ENCODE assay signal across 18 cellular contexts in the genomic region with DNA sequence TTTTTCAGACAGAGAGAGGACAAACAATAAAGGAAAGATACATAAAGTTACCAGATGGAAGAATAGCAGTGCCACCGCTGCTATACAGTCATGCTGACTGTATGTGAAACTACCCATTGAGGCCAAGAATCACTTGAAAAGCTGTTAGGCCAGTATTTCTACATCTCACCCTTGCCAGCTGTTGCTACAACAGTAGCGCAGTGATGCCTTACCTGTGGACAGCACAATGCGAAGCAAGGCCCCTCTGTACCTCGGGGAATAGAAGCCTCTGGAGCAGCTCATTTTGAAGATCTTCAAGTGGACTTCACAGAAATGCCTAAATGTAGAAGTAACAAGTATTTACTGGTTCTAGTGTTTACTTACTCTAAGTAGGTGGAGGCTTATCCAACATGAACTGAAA. TPM values are rescaled to one million over a fixed set of nuclear protein-coding genes. Genes with fewer than 3 reads are reported as not detected.
"Had no signal": no experiment of that assay in that cellular context is flagged by ENCODE, and none has a peak within 500 bp of the region (broad histone marks: within the 10 kb centered on the region; RNA-seq: fewer than 3 reads in every experiment).

No MANE protein-coding gene starts in this region.

RNA-seq across cellular contexts. Expression of gene AMY1B, which starts 4.7 kb away (rescaled TPM):
- total RNA-seq: activated CD4-positive, alpha-beta memory T cell treated with anti-CD3 and anti-CD28 coated beads, Interleukin-2, amount 10 ng/mL, durations not matched to agents 7 days and 5 days; activated CD4-positive, alpha-beta T cell treated with anti-CD3 and anti-CD28 coated beads for 36 hours; activated CD4-positive, alpha-beta T cell treated with anti-CD3 and anti-CD28 coated beads, Interleukin-2, amount 10 ng/mL, durations not matched to agents 7 days and 5 days; activated CD8-positive, alpha-beta memory T cell treated with anti-CD3 and anti-CD28 coated beads, Interleukin-2, amount 10 ng/mL, durations not matched to agents 7 days and 5 days; activated CD8-positive, alpha-beta T cell treated with anti-CD3 and anti-CD28 coated beads, Interleukin-2, amount 10 ng/mL, durations not matched to agents 7 days and 5 days; activated naive CD8-positive, alpha-beta T cell treated with anti-CD3 and anti-CD28 coated beads, Interleukin-2, amount 10 ng/mL, durations not matched to agents 7 days and 5 days; activated T-helper 2 cell treated with anti-CD3 and anti-CD28 coated beads, Interferon-gamma antibody, Interleukin-2, Interleukin-4, amounts not matched to agents 10 μg/mL and 5 μg/mL and 100 μg/mL, durations not matched to agents 14 hours and 24 hours and 36 hours; adrenal gland; aorta; astrocyte; body of pancreas; breast epithelium; cardiac septum; T-cell; T-helper 1 cell treated with Interleukin-12 subunit alpha and Interleukin-12 subunit beta and Interleukin-4 antibody, amounts not matched to agents 30 ng/mL and 1 ng/mL, for 36 hours; T-helper 17 cell; T-helper 2 cell treated with Interferon-gamma antibody and Interleukin-4, amounts not matched to agents 100 ng/mL and 5 ng/mL, for 36 hours; WTC11 had no signal
- polyA plus RNA-seq: adrenal gland, aorta had no signal

RNA-seq across cellular contexts. Expression of gene AMY1A, which starts 45.1 kb away (rescaled TPM):
- total RNA-seq: activated CD4-positive, alpha-beta memory T cell treated with anti-CD3 and anti-CD28 coated beads, Interleukin-2, amount 10 ng/mL, durations not matched to agents 7 days and 5 days; activated CD4-positive, alpha-beta T cell treated with anti-CD3 and anti-CD28 coated beads for 36 hours; activated CD4-positive, alpha-beta T cell treated with anti-CD3 and anti-CD28 coated beads, Interleukin-2, amount 10 ng/mL, durations not matched to agents 7 days and 5 days; activated CD8-positive, alpha-beta memory T cell treated with anti-CD3 and anti-CD28 coated beads, Interleukin-2, amount 10 ng/mL, durations not matched to agents 7 days and 5 days; activated CD8-positive, alpha-beta T cell treated with anti-CD3 and anti-CD28 coated beads, Interleukin-2, amount 10 ng/mL, durations not matched to agents 7 days and 5 days; activated naive CD8-positive, alpha-beta T cell treated with anti-CD3 and anti-CD28 coated beads, Interleukin-2, amount 10 ng/mL, durations not matched to agents 7 days and 5 days; activated T-helper 2 cell treated with anti-CD3 and anti-CD28 coated beads, Interferon-gamma antibody, Interleukin-2, Interleukin-4, amounts not matched to agents 10 μg/mL and 5 μg/mL and 100 μg/mL, durations not matched to agents 14 hours and 24 hours and 36 hours; adrenal gland; aorta; astrocyte; body of pancreas; breast epithelium; cardiac septum; T-cell; T-helper 1 cell treated with Interleukin-12 subunit alpha and Interleukin-12 subunit beta and Interleukin-4 antibody, amounts not matched to agents 30 ng/mL and 1 ng/mL, for 36 hours; T-helper 17 cell; T-helper 2 cell treated with Interferon-gamma antibody and Interleukin-4, amounts not matched to agents 100 ng/mL and 5 ng/mL, for 36 hours; WTC11 had no signal
- polyA plus RNA-seq: adrenal gland, aorta had no signal

RNA-seq across cellular contexts. Expression of gene AMY1C, which starts 49.0 kb away (rescaled TPM):
- total RNA-seq: activated CD4-positive, alpha-beta memory T cell treated with anti-CD3 and anti-CD28 coated beads, Interleukin-2, amount 10 ng/mL, durations not matched to agents 7 days and 5 days; activated CD4-positive, alpha-beta T cell treated with anti-CD3 and anti-CD28 coated beads for 36 hours; activated CD4-positive, alpha-beta T cell treated with anti-CD3 and anti-CD28 coated beads, Interleukin-2, amount 10 ng/mL, durations not matched to agents 7 days and 5 days; activated CD8-positive, alpha-beta memory T cell treated with anti-CD3 and anti-CD28 coated beads, Interleukin-2, amount 10 ng/mL, durations not matched to agents 7 days and 5 days; activated CD8-positive, alpha-beta T cell treated with anti-CD3 and anti-CD28 coated beads, Interleukin-2, amount 10 ng/mL, durations not matched to agents 7 days and 5 days; activated naive CD8-positive, alpha-beta T cell treated with anti-CD3 and anti-CD28 coated beads, Interleukin-2, amount 10 ng/mL, durations not matched to agents 7 days and 5 days; activated T-helper 2 cell treated with anti-CD3 and anti-CD28 coated beads, Interferon-gamma antibody, Interleukin-2, Interleukin-4, amounts not matched to agents 10 μg/mL and 5 μg/mL and 100 μg/mL, durations not matched to agents 14 hours and 24 hours and 36 hours; adrenal gland; aorta; astrocyte; breast epithelium; cardiac septum; T-cell; T-helper 1 cell treated with Interleukin-12 subunit alpha and Interleukin-12 subunit beta and Interleukin-4 antibody, amounts not matched to agents 30 ng/mL and 1 ng/mL, for 36 hours; T-helper 17 cell; T-helper 2 cell treated with Interferon-gamma antibody and Interleukin-4, amounts not matched to agents 100 ng/mL and 5 ng/mL, for 36 hours; WTC11 had no signal
- polyA plus RNA-seq: adrenal gland, aorta had no signal
